17 cellular contexts compared by ENCODE assay signal in genomic region chr16:31184888-31185287, GRCh38. TPM values are rescaled to one million over a fixed set of nuclear protein-coding genes. Genes with fewer than 3 reads are reported as not detected.
DNase-seq lines count a peak whose midpoint lies in the region; ATAC-seq and TF ChIP-seq lines count a peak whose summit lies in the region.
"Had no signal": no experiment of that assay in that cellular context is flagged by ENCODE, and none has a peak within 500 bp of the region (broad histone marks: within the 10 kb centered on the region; RNA-seq: fewer than 3 reads in every experiment).

No MANE protein-coding gene starts in this region.

- H3K4me3 Mint-ChIP-seq in activated naive CD4-positive, alpha-beta T cell treated with anti-CD3 and anti-CD28 coated beads for 36 hours: peak overlapping the region; percentile 23
- no peak overlapping the region for H3K4me3 Mint-ChIP-seq in activated CD4-positive, alpha-beta memory T cell treated with anti-CD3 and anti-CD28 coated beads for 36 hours
- no peak overlapping the region for H3K4me3 Mint-ChIP-seq in endodermal cell
- H3K4me3 Mint-ChIP-seq in stimulated activated naive B cell treated with anti-CD40 and anti-IgM and Interleukin-4, amounts not matched to agents 10 μg/mL and 1 μg/mL and 100 μg/mL, for 72 hours: peak overlapping the region in 1 of 2 donors; percentile 17

- H3K4me1 Mint-ChIP-seq in activated naive CD4-positive, alpha-beta T cell treated with anti-CD3 and anti-CD28 coated beads for 36 hours (ENCODE audit: low read depth): peaks cover 72% of the 10 kb centered on the region
- H3K4me1 Mint-ChIP-seq in activated CD4-positive, alpha-beta memory T cell treated with anti-CD3 and anti-CD28 coated beads for 36 hours (ENCODE audit: low read depth): peaks cover 76% of the 10 kb centered on the region
- H3K4me1 Mint-ChIP-seq in endodermal cell: peaks cover 25% of the 10 kb centered on the region
- peaks cover 41 to 80% of the 10 kb centered on the region in 2 donors for H3K4me1 Mint-ChIP-seq in stimulated activated naive B cell treated with anti-CD40 and anti-IgM and Interleukin-4, amounts not matched to agents 10 μg/mL and 1 μg/mL and 100 μg/mL, for 72 hours

- no peak for ATAC-seq in stimulated activated naive B cell treated with anti-CD40 and anti-IgM and Interleukin-4, amounts not matched to agents 10 μg/mL and 1 μg/mL and 100 μg/mL, for 72 hours (replicated peaks)
- no peak for ATAC-seq in GM19324 (IDR thresholded peaks at IDR 0.05; ENCODE audit: low FRiP score, unreplicated experiment)
- no peak for ATAC-seq in HG02973 (IDR thresholded peaks at IDR 0.05; ENCODE audit: unreplicated experiment)
- ATAC-seq: SK-N-SH treated with all-trans-retinoic acid at 6 μM for 48 hours had no signal

- no peak overlapping the region for H3K9ac ChIP-seq in endodermal cell (ENCODE audit: extremely low read depth, low read length, poor library complexity, severe bottlenecking)

- H3K4me3 ChIP-seq in endodermal cell (ENCODE audit: low read length): no peak overlapping the region
- H3K4me3 ChIP-seq: breast epithelium, left ventricle myocardium inferior, PC-9, transverse colon had no signal

- no peak overlapping the region for H3K27ac ChIP-seq in endodermal cell (ENCODE audit: low read depth, low read length)
- H3K27ac ChIP-seq: breast epithelium, left ventricle myocardium inferior, PC-9, transverse colon, VCaP had no signal

- H3K27me3 ChIP-seq in endodermal cell (ENCODE audit: control insufficient read depth, insufficient read depth, low read length, poor library complexity, severe bottlenecking): no peaks in the 10 kb centered on the region
- H3K27me3 ChIP-seq: breast epithelium, transverse colon had no signal

- CTCF ChIA-PET in activated naive CD4-positive, alpha-beta T cell treated with anti-CD3 and anti-CD28 coated beads for 36 hours (lab: Charles Lee): no interaction called here
- CTCF ChIA-PET in activated CD4-positive, alpha-beta memory T cell treated with anti-CD3 and anti-CD28 coated beads for 36 hours (lab: Charles Lee): interaction anchor here (0.6 kb wide), 1 partner anchor 26 kb away, joined by 3 read pairs; no protein-coding TSS in a partner anchor

- WGBS in endodermal cell (ENCODE audit: insufficient coverage in 1 of 2, insufficient read length in 1 of 2), 2 experiments: 96 to 100% methylated on average over 5 to 14 of the region's 14 CpGs

- H3K27ac Mint-ChIP-seq in activated naive CD4-positive, alpha-beta T cell treated with anti-CD3 and anti-CD28 coated beads for 36 hours: peak overlapping the region; percentile 31
- peak overlapping the region; percentile 58 for H3K27ac Mint-ChIP-seq in activated CD4-positive, alpha-beta memory T cell treated with anti-CD3 and anti-CD28 coated beads for 36 hours
- H3K27ac Mint-ChIP-seq in endodermal cell: peak overlapping the region; percentile 42
- peak overlapping the region; percentile 76 for H3K27ac Mint-ChIP-seq in stimulated activated naive B cell treated with anti-CD40 and anti-IgM and Interleukin-4, amounts not matched to agents 10 μg/mL and 1 μg/mL and 100 μg/mL, for 72 hours

- TF ChIP-seq CTCF in endodermal cell (conservative IDR thresholded peaks at IDR 0.05): no peak

- H3K36me3 ChIP-seq in endodermal cell (ENCODE audit: control insufficient read depth, insufficient read depth, low read length): peaks cover 86% of the 10 kb centered on the region

- POLR2A ChIA-PET in activated CD4-positive, alpha-beta memory T cell treated with anti-CD3 and anti-CD28 coated beads for 36 hours (lab: Charles Lee): interaction anchor here (1.6 to 3.8 kb wide), 3 partner anchors 8 to 17 kb away, joined by 4 to 22 read pairs (median 7); partner anchors contain the start of gene PYCARD

- peaks cover 92% of the 10 kb centered on the region for H3K36me3 Mint-ChIP-seq in activated naive CD4-positive, alpha-beta T cell treated with anti-CD3 and anti-CD28 coated beads for 36 hours (ENCODE audit: low read depth)
- peaks cover 94% of the 10 kb centered on the region for H3K36me3 Mint-ChIP-seq in activated CD4-positive, alpha-beta memory T cell treated with anti-CD3 and anti-CD28 coated beads for 36 hours
- peaks cover 89% of the 10 kb centered on the region for H3K36me3 Mint-ChIP-seq in endodermal cell (ENCODE audit: low read depth)
- peaks cover 78 to 92% of the 10 kb centered on the region in 2 donors for H3K36me3 Mint-ChIP-seq in stimulated activated naive B cell treated with anti-CD40 and anti-IgM and Interleukin-4, amounts not matched to agents 10 μg/mL and 1 μg/mL and 100 μg/mL, for 72 hours

- no peaks in the 10 kb centered on the region for H3K9me3 ChIP-seq in endodermal cell (ENCODE audit: control insufficient read depth, low read length)
- H3K9me3 ChIP-seq: breast epithelium, left ventricle myocardium inferior, transverse colon had no signal

- no peaks in the 10 kb centered on the region for H3K9me3 Mint-ChIP-seq in activated naive CD4-positive, alpha-beta T cell treated with anti-CD3 and anti-CD28 coated beads for 36 hours
- H3K9me3 Mint-ChIP-seq in activated CD4-positive, alpha-beta memory T cell treated with anti-CD3 and anti-CD28 coated beads for 36 hours: no peaks in the 10 kb centered on the region
- H3K9me3 Mint-ChIP-seq in endodermal cell: no peaks in the 10 kb centered on the region
- no peaks in the 10 kb centered on the region for H3K9me3 Mint-ChIP-seq in stimulated activated naive B cell treated with anti-CD40 and anti-IgM and Interleukin-4, amounts not matched to agents 10 μg/mL and 1 μg/mL and 100 μg/mL, for 72 hours

- intact Hi-C loops in activated naive CD4-positive, alpha-beta T cell treated with anti-CD3 and anti-CD28 coated beads for 36 hours (cut with micrococcal nuclease): no loop called here
- intact Hi-C loops in activated CD4-positive, alpha-beta memory T cell treated with anti-CD3 and anti-CD28 coated beads for 36 hours (cut with micrococcal nuclease): no loop called here

- H3K4me1 ChIP-seq in endodermal cell (ENCODE audit: control insufficient read depth, insufficient read depth, low read length): no peaks in the 10 kb centered on the region

- DNase-seq in activated naive CD4-positive, alpha-beta T cell treated with anti-CD3 and anti-CD28 coated beads for 36 hours: no peak
- DNase-seq in activated naive CD4-positive, alpha-beta T cell treated with anti-CD3 and anti-CD28 coated beads, Interleukin-2, amount 50 U/mL, for 16 hours: no peak
- no peak for DNase-seq in activated CD4-positive, alpha-beta memory T cell treated with anti-CD3 and anti-CD28 coated beads for 36 hours
- no peak for DNase-seq in endodermal cell
- no peak for DNase-seq in stimulated activated naive B cell treated with anti-CD40 and anti-IgM and Interleukin-4, amounts not matched to agents 10 μg/mL and 1 μg/mL and 100 μg/mL, for 72 hours
- no peak for DNase-seq in activated effector memory CD4-positive, alpha-beta T cell treated with Interleukin-2 at 50 U/mL for 16 hours
- DNase-seq: left ventricle myocardium inferior, NCI-H187 treated with DMSO at 0.1 percent for 48 hours, NCI-H526, PC-9, transverse colon had no signal

- no peaks in the 10 kb centered on the region for H3K27me3 Mint-ChIP-seq in activated naive CD4-positive, alpha-beta T cell treated with anti-CD3 and anti-CD28 coated beads for 36 hours (ENCODE audit: low read depth)
- peaks cover 3% of the 10 kb centered on the region for H3K27me3 Mint-ChIP-seq in activated CD4-positive, alpha-beta memory T cell treated with anti-CD3 and anti-CD28 coated beads for 36 hours
- H3K27me3 Mint-ChIP-seq in endodermal cell (ENCODE audit: insufficient read depth): no peaks in the 10 kb centered on the region
- H3K27me3 Mint-ChIP-seq in stimulated activated naive B cell treated with anti-CD40 and anti-IgM and Interleukin-4, amounts not matched to agents 10 μg/mL and 1 μg/mL and 100 μg/mL, for 72 hours: no peaks in the 10 kb centered on the region

RNA-seq across cellular contexts. Expression of gene FUS, which starts 4.9 kb away (rescaled TPM):
- 100 to 1,000 TPM; 424 to 435 TPM for total RNA-seq in activated naive CD4-positive, alpha-beta T cell treated with anti-CD3 and anti-CD28 coated beads for 36 hours
- 100 to 1,000 TPM; 459 to 489 TPM for total RNA-seq in activated CD4-positive, alpha-beta memory T cell treated with anti-CD3 and anti-CD28 coated beads for 36 hours
- 100 to 1,000 TPM; 698 to 827 TPM for total RNA-seq in endodermal cell
- 472 TPM for polyA plus RNA-seq in endodermal cell (2013, experiment 1 of 2)
- polyA plus RNA-seq in endodermal cell (2013, experiment 2 of 2): 385 TPM

RNA-seq across cellular contexts. Expression of gene PYCARD, which starts 17.7 kb away (rescaled TPM):
- total RNA-seq in activated naive CD4-positive, alpha-beta T cell treated with anti-CD3 and anti-CD28 coated beads for 36 hours: 1 to 10 TPM; 2.4 to 2.5 TPM
- 10 to 100 TPM; 13.6 to 14.6 TPM for total RNA-seq in activated CD4-positive, alpha-beta memory T cell treated with anti-CD3 and anti-CD28 coated beads for 36 hours
- total RNA-seq in endodermal cell: 10 to 100 TPM; 26.3 to 29.8 TPM
- 1.1 TPM for polyA plus RNA-seq in endodermal cell (2013, experiment 1 of 2)
- 0.99 TPM for polyA plus RNA-seq in endodermal cell (2013, experiment 2 of 2)

RNA-seq across cellular contexts. Expression of gene TRIM72, which starts 29.0 kb away (rescaled TPM):
- not detected for total RNA-seq in activated naive CD4-positive, alpha-beta T cell treated with anti-CD3 and anti-CD28 coated beads for 36 hours
- total RNA-seq in activated CD4-positive, alpha-beta memory T cell treated with anti-CD3 and anti-CD28 coated beads for 36 hours: not detected
- total RNA-seq in endodermal cell: under 1 TPM; 0.15 to 0.20 TPM
- polyA plus RNA-seq in endodermal cell (2013, experiment 1 of 2): not detected
- not detected for polyA plus RNA-seq in endodermal cell (2013, experiment 2 of 2)
- polyA plus RNA-seq: AG04450 had no signal

RNA-seq across cellular contexts. Expression of gene PYDC1, which starts 32.0 kb away (rescaled TPM):
- not detected for total RNA-seq in activated naive CD4-positive, alpha-beta T cell treated with anti-CD3 and anti-CD28 coated beads for 36 hours
- not detected for total RNA-seq in activated CD4-positive, alpha-beta memory T cell treated with anti-CD3 and anti-CD28 coated beads for 36 hours
- not detected for total RNA-seq in endodermal cell
- polyA plus RNA-seq in endodermal cell (2013, experiment 1 of 2): not detected
- not detected for polyA plus RNA-seq in endodermal cell (2013, experiment 2 of 2)
- total RNA-seq: breast epithelium, left ventricle myocardium inferior, PC-9, transverse colon had no signal
- polyA plus RNA-seq: AG04450 had no signal

RNA-seq across cellular contexts. Expression of gene PRSS36, which starts 35.0 kb away (rescaled TPM):
- under 1 TPM; 0.93 to 0.99 TPM for total RNA-seq in activated naive CD4-positive, alpha-beta T cell treated with anti-CD3 and anti-CD28 coated beads for 36 hours
- total RNA-seq in activated CD4-positive, alpha-beta memory T cell treated with anti-CD3 and anti-CD28 coated beads for 36 hours: under 1 TPM in 1 of 2 experiments, not detected in 1; 0.24 TPM
- under 1 TPM; 0.22 to 0.71 TPM for total RNA-seq in endodermal cell
- 0.46 TPM for polyA plus RNA-seq in endodermal cell (2013, experiment 1 of 2)
- 0.29 TPM for polyA plus RNA-seq in endodermal cell (2013, experiment 2 of 2)

Comparison
In these comparisons a context has a peak if more than half of its experiments do, and no peak if none do; other contexts are left out.
1. RNA of gene PYCARD, which starts 17.7 kb away (total RNA-seq): 26.3 to 29.8 TPM in endodermal cell and 13.6 to 14.6 TPM in activated CD4-positive, alpha-beta memory T cell treated with anti-CD3 and anti-CD28 coated beads for 36 hours; 2.4 to 2.5 TPM in activated naive CD4-positive, alpha-beta T cell treated with anti-CD3 and anti-CD28 coated beads for 36 hours; every median in the first group is over 4 times any median in the second.
2. Peak in every context shown above with its lines, with median percentiles within 50 percentile points of each other: H3K27ac Mint-ChIP-seq.